In the genomic region with DNA sequence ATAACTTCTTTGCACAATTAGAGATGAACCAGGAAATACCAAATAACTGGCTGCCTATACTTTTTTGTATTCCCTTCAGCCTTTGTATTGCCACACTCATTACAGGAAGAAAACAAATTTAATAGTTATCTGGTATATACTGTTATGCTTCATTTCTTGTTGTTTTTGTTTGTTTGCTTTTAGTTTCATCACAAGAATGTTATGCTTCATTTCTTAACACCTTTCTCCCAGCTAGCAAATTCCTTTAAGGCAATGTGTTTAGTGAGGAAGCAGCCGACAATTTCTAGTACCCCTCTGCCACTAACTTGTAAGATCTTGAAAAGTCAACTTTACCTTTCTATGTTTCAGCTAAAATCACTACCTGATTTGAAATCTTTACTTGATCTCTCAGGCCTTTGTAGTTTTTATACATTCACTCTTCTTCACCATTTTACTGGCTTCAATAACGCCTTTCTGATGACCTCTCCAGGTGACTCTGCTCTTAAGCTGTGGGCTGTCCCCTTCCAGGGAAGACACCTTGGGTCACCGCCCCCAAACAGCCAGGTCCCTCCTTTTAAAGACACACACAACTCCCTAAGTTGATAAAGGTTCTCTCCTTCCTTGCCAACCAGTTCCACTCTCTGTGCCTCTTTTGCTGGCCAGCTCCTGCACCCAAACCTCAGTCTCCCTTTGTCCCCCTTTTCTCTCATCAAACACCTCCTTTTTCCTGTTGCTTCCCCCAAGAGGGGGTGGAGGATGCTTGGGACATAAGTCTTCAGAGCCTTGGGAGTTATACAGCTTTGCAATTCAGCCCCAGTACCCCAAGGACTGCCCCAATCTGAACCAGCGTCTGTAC, we compare ENCODE assay signal across 1 cellular context.
TF ChIP-seq lines count a peak whose summit lies in the region.

No MANE protein-coding gene starts in this region.

TF ChIP-seq in HepG2, 621 proteins besides CTCF, POLR2A, EP300 and RAD21 (continued from another document and continues in another):
- TF ChIP-seq USF2 (IDR thresholded peaks at IDR 0.05; ENCODE audit: low read depth, low read length) (no peak), USF2 (CRISPR knock-in tag; IDR thresholded peaks at IDR 0.05; ENCODE audit: borderline replicate concordance) (peak; percentile 51; the same call in 1 of the 2 replicates), TOE1 (CRISPR knock-in tag; IDR thresholded peaks at IDR 0.05) (no peak), POLR2AphosphoS2 (IDR thresholded peaks at IDR 0.05; ENCODE audit: low read depth, low read length) (no peak), AKAP8 (CRISPR knock-in tag; IDR thresholded peaks at IDR 0.05) (no peak), SMARCE1 (IDR thresholded peaks at IDR 0.05; ENCODE audit: borderline replicate concordance) (no peak), ZNF605 (CRISPR knock-in tag; IDR thresholded peaks at IDR 0.05) (0 out of 2 replicates have a peak, but pooled peaks have one; percentile 70), ZNF550 (CRISPR knock-in tag; IDR thresholded peaks at IDR 0.05; ENCODE audit: borderline replicate concordance) (no peak; the same call in 1 of the 2 replicates), ZNF430 (CRISPR knock-in tag; IDR thresholded peaks at IDR 0.05) (peak; percentile 43; the same call in 1 of the 2 replicates), ZNF101 (CRISPR knock-in tag; IDR thresholded peaks at IDR 0.05; ENCODE audit: borderline replicate concordance, low read depth) (no peak), EZH2 (conservative IDR thresholded peaks at IDR 0.05; ENCODE audit: low read depth, low read length) (no peak), ZNF235 (CRISPR knock-in tag; IDR thresholded peaks at IDR 0.05; ENCODE audit: borderline replicate concordance) (0 out of 2 replicates have a peak, but pooled peaks have one; percentile 18), FUBP1 (CRISPR knock-in tag; IDR thresholded peaks at IDR 0.05; ENCODE audit: borderline replicate concordance) (0 out of 2 replicates have a peak, but pooled peaks have one; percentile 86), ZFP37 (CRISPR knock-in tag; IDR thresholded peaks at IDR 0.05; ENCODE audit: borderline replicate concordance) (no peak), ZNF746 (CRISPR knock-in tag; IDR thresholded peaks at IDR 0.05) (no peak), ZNF703 (CRISPR knock-in tag; IDR thresholded peaks at IDR 0.05; ENCODE audit: borderline replicate concordance) (no peak), ZBTB21 (CRISPR knock-in tag; IDR thresholded peaks at IDR 0.05) (no peak; the same call in 1 of the 2 replicates), ZNF33A (CRISPR knock-in tag; IDR thresholded peaks at IDR 0.05; ENCODE audit: borderline replicate concordance) (no peak), ZBTB2 (CRISPR knock-in tag; IDR thresholded peaks at IDR 0.05; ENCODE audit: low read depth) (no peak), ASH2L (IDR thresholded peaks at IDR 0.05; ENCODE audit: insufficient read length, low read depth, low read length) (no peak), GABPB1 (CRISPR knock-in tag; IDR thresholded peaks at IDR 0.05) (no peak), IRX3 (CRISPR knock-in tag; IDR thresholded peaks at IDR 0.05; ENCODE audit: borderline replicate concordance, low read depth) (no peak), ZBTB1 (CRISPR knock-in tag; IDR thresholded peaks at IDR 0.05; ENCODE audit: borderline replicate concordance) (no peak), KDM3A (CRISPR knock-in tag; IDR thresholded peaks at IDR 0.05; ENCODE audit: low read depth) (no peak), ZNF598 (CRISPR knock-in tag; IDR thresholded peaks at IDR 0.05; ENCODE audit: borderline replicate concordance) (no peak), UBTF (CRISPR knock-in tag; IDR thresholded peaks at IDR 0.05) (no peak; the same call in 1 of the 2 replicates), ZNF670 (CRISPR knock-in tag; IDR thresholded peaks at IDR 0.05; ENCODE audit: borderline replicate concordance) (no peak), ZNF780A (CRISPR knock-in tag; IDR thresholded peaks at IDR 0.05) (no peak), ZNF879 (CRISPR knock-in tag; IDR thresholded peaks at IDR 0.05) (no peak), ZNF232 (CRISPR knock-in tag; IDR thresholded peaks at IDR 0.05; ENCODE audit: borderline replicate concordance) (no peak)
- TF ChIP-seq, protein P1, sequence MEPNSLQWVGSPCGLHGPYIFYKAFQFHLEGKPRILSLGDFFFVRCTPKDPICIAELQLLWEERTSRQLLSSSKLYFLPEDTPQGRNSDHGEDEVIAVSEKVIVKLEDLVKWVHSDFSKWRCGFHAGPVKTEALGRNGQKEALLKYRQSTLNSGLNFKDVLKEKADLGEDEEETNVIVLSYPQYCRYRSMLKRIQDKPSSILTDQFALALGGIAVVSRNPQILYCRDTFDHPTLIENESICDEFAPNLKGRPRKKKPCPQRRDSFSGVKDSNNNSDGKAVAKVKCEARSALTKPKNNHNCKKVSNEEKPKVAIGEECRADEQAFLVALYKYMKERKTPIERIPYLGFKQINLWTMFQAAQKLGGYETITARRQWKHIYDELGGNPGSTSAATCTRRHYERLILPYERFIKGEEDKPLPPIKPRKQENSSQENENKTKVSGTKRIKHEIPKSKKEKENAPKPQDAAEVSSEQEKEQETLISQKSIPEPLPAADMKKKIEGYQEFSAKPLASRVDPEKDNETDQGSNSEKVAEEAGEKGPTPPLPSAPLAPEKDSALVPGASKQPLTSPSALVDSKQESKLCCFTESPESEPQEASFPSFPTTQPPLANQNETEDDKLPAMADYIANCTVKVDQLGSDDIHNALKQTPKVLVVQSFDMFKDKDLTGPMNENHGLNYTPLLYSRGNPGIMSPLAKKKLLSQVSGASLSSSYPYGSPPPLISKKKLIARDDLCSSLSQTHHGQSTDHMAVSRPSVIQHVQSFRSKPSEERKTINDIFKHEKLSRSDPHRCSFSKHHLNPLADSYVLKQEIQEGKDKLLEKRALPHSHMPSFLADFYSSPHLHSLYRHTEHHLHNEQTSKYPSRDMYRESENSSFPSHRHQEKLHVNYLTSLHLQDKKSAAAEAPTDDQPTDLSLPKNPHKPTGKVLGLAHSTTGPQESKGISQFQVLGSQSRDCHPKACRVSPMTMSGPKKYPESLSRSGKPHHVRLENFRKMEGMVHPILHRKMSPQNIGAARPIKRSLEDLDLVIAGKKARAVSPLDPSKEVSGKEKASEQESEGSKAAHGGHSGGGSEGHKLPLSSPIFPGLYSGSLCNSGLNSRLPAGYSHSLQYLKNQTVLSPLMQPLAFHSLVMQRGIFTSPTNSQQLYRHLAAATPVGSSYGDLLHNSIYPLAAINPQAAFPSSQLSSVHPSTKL (CRISPR knock-in tag; IDR thresholded peaks at IDR 0.05), result peak; percentile 10
- TF ChIP-seq, protein P2, sequence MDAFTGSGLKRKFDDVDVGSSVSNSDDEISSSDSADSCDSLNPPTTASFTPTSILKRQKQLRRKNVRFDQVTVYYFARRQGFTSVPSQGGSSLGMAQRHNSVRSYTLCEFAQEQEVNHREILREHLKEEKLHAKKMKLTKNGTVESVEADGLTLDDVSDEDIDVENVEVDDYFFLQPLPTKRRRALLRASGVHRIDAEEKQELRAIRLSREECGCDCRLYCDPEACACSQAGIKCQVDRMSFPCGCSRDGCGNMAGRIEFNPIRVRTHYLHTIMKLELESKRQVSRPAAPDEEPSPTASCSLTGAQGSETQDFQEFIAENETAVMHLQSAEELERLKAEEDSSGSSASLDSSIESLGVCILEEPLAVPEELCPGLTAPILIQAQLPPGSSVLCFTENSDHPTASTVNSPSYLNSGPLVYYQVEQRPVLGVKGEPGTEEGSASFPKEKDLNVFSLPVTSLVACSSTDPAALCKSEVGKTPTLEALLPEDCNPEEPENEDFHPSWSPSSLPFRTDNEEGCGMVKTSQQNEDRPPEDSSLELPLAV (CRISPR knock-in tag; conservative IDR thresholded peaks at IDR 0.05; ENCODE audit: low read depth), result no peak
- TF ChIP-seq, protein P3, sequence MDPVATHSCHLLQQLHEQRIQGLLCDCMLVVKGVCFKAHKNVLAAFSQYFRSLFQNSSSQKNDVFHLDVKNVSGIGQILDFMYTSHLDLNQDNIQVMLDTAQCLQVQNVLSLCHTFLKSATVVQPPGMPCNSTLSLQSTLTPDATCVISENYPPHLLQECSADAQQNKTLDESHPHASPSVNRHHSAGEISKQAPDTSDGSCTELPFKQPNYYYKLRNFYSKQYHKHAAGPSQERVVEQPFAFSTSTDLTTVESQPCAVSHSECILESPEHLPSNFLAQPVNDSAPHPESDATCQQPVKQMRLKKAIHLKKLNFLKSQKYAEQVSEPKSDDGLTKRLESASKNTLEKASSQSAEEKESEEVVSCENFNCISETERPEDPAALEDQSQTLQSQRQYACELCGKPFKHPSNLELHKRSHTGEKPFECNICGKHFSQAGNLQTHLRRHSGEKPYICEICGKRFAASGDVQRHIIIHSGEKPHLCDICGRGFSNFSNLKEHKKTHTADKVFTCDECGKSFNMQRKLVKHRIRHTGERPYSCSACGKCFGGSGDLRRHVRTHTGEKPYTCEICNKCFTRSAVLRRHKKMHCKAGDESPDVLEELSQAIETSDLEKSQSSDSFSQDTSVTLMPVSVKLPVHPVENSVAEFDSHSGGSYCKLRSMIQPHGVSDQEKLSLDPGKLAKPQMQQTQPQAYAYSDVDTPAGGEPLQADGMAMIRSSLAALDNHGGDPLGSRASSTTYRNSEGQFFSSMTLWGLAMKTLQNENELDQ (CRISPR knock-in tag; IDR thresholded peaks at IDR 0.05; ENCODE audit: borderline replicate concordance), result no peak
- TF ChIP-seq, protein P4, sequence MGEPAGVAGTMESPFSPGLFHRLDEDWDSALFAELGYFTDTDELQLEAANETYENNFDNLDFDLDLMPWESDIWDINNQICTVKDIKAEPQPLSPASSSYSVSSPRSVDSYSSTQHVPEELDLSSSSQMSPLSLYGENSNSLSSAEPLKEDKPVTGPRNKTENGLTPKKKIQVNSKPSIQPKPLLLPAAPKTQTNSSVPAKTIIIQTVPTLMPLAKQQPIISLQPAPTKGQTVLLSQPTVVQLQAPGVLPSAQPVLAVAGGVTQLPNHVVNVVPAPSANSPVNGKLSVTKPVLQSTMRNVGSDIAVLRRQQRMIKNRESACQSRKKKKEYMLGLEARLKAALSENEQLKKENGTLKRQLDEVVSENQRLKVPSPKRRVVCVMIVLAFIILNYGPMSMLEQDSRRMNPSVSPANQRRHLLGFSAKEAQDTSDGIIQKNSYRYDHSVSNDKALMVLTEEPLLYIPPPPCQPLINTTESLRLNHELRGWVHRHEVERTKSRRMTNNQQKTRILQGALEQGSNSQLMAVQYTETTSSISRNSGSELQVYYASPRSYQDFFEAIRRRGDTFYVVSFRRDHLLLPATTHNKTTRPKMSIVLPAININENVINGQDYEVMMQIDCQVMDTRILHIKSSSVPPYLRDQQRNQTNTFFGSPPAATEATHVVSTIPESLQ (CRISPR knock-in tag; conservative IDR thresholded peaks at IDR 0.05), result no peak
